8 cellular contexts compared by ENCODE assay signal in the genomic region with DNA sequence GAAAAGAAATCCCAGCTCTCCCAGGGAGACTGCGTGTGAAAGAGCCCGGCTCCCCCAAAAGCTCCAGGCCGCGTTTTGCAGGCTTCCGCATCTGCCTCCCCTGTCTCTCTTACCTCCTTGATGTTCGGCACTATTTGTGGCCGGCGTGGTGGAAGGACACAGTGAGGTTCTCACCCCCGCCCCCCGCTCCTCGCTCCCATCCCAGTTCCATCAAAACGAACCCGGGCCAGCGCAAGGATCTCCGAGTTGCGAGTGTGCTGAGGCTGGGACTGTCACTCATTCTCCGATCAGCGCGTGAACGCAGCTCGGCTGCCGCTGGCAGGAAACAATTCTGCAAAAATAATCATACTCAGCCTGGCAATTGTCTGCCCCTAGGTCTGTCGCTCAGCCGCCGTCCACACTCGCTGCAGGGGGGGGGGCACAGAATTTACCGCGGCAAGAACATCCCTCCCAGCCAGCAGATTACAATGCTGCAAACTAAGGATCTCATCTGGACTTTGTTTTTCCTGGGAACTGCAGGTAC. TPM values are rescaled to one million over a fixed set of nuclear protein-coding genes. Genes with fewer than 3 reads are reported as not detected.
DNase-seq lines count a peak whose midpoint lies in the region; ATAC-seq and TF ChIP-seq lines count a peak whose summit lies in the region.

A gene (plus strand): TSS at position 275 of the 523 bp plus-strand sequence.

- H3K79me2 ChIP-seq in DOHH2 (ENCODE audit: control insufficient read depth, low read length) = no peaks in the 10 kb centered on the region

- 0 to 1% (median 1%) methylated on average over 27 to 28 of the region's 28 CpGs for WGBS in spleen, 5 donors

- TF ChIP-seq POLR2A in spleen (IDR thresholded peaks at IDR 0.05) (no peak), GM18505 (IDR thresholded peaks at IDR 0.05; ENCODE audit: borderline replicate concordance, extremely low read depth, insufficient read depth, insufficient read length) (no peak)

- intact Hi-C loops in left colon (cut with DNase I, micrococcal nuclease) (no loop called here), spleen (cut with DNase I; ENCODE audit: low total_unique reads) (no loop called here)

- H3F3A ChIP-seq in DOHH2 (ENCODE audit: control insufficient read depth, insufficient read depth) = no peaks in the 10 kb centered on the region

- H4K20me1 ChIP-seq in DOHH2 (ENCODE audit: control insufficient read depth, insufficient read depth, low read depth, low read length) = no peaks in the 10 kb centered on the region

- H3K36me3 ChIP-seq in DOHH2 (ENCODE audit: control insufficient read depth, low read length) (no peaks in the 10 kb centered on the region), SK-N-MC (ENCODE audit: insufficient read depth, low read length) (no peaks in the 10 kb centered on the region), spleen (no peaks in the 10 kb centered on the region)

- H3K4me3 ChIP-seq in DOHH2 (ENCODE audit: low read length) = peak within 1 kb of the TSS; percentile 60
- H3K4me3 ChIP-seq in SK-N-MC = peak within 1 kb of the TSS; percentile 86
- H3K4me3 ChIP-seq in spleen = peak within 1 kb of the TSS; percentile 27 to 75 (median 51)

- H3K27ac ChIP-seq in DOHH2 (ENCODE audit: low read depth, low read length) (no peak within 1 kb of the TSS), SK-N-MC (no peak within 1 kb of the TSS), spleen (peak within 1 kb of the TSS in 3 of 8 donors; percentile 21 to 54 (median 42))

- TF ChIP-seq CTCF in DOHH2 (IDR thresholded peaks at IDR 0.05; ENCODE audit: low read depth, low read length, poor library complexity, severe bottlenecking) (no peak), spleen (IDR thresholded peaks at IDR 0.05 in 8 of 11, conservative IDR thresholded peaks at IDR 0.05 in 3 of 11) (no peak)

- H3K9ac ChIP-seq in SK-N-MC (ENCODE audit: insufficient read length) = peak within 1 kb of the TSS; percentile 50

- H3K4me1 ChIP-seq in DOHH2 (ENCODE audit: control insufficient read depth, low read length) (peaks cover 3% of the 10 kb centered on the region; the same call in 1 of the 2 replicates), spleen (peaks cover 3 to 33% (median 28%) of the 10 kb centered on the region in 6 donors)

- ATAC-seq in left colon (peak; percentile 39), GM18505 (IDR thresholded peaks at IDR 0.05; ENCODE audit: unreplicated experiment) (no peak), HG03280 (IDR thresholded peaks at IDR 0.05; ENCODE audit: unreplicated experiment) (no peak)

- H3K4me2 ChIP-seq in DOHH2 (ENCODE audit: low read length) = peak within 1 kb of the TSS; percentile 67

- H3K9me2 ChIP-seq in DOHH2 (replicated peaks; ENCODE audit: control insufficient read depth, low read length) = no peaks in the 10 kb centered on the region

- H3K9me3 ChIP-seq in DOHH2 (ENCODE audit: control insufficient read depth, insufficient read depth, low read length) = no peaks in the 10 kb centered on the region
- no peaks in the 10 kb centered on the region for H3K9me3 ChIP-seq in SK-N-MC (ENCODE audit: low read depth, low read length)
- no peaks in the 10 kb centered on the region for H3K9me3 ChIP-seq in spleen

- peaks cover 21% of the 10 kb centered on the region for H3K27me3 ChIP-seq in DOHH2 (ENCODE audit: control insufficient read depth, low read length)
- H3K27me3 ChIP-seq in spleen (replicated peaks in 1 of 7) = peaks cover 5 to 97% (median 53%) of the 10 kb centered on the region in 7 donors

- DNase-seq in NCI-H1092 (lab: John Stamatoyannopoulos, UW) (peak; percentile 97), SK-N-MC (ENCODE audit: low read depth, low spot score) (no peak), dermis blood vessel endothelial cell (peak; percentile 52), left colon (peak; percentile 49 to 64), spleen (peak; percentile 78)

RNA-seq across cellular contexts. Expression of the gene that starts here (rescaled TPM):
- total RNA-seq in dermis blood vessel endothelial cell (2.2 and 3.4 TPM in 2 replicates), left colon (10 to 100 TPM in 1 of 2 donors, 1 to 10 TPM in 1; 3.1 to 12.1 TPM), spleen (10 to 100 TPM in 2 of 7 donors, 1 to 10 TPM in 5; 5.5 to 13.2 (median 8.1) TPM)
- polyA plus RNA-seq in spleen = 1 to 10 TPM in 1 of 3 donors, under 1 TPM in 2; 0.41 to 2.2 (median 0.57) TPM
